ENCODE assay signal across 24 cellular contexts in the genomic region with DNA sequence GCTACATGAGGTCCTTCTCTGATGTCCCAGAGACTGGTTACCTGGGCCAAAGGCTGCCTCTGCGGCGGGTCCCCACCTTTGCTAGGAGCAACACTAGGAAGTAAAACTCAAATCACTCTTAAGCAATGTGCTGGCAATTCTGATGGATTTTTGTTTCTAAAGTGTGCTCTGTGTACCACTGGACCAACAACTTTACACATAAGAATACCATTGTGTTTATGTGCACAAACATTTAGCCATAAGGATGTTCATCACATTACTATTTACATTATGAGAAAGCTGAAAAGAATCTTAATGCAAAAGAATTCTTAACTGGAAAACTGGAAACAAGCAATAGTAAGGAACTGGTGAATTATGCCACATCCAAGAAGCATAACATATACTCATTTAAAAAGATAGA. TPM values are rescaled to one million over a fixed set of nuclear protein-coding genes. Genes with fewer than 3 reads are reported as not detected.
DNase-seq lines count a peak whose midpoint lies in the region; ATAC-seq and TF ChIP-seq lines count a peak whose summit lies in the region.
"Had no signal": no experiment of that assay in that cellular context is flagged by ENCODE, and none has a peak within 500 bp of the region (broad histone marks: within the 10 kb centered on the region; RNA-seq: fewer than 3 reads in every experiment).

No MANE protein-coding gene starts in this region.

- ATAC-seq in GM21825 (IDR thresholded peaks at IDR 0.05; ENCODE audit: unreplicated experiment): no peak
- ATAC-seq in HG03457 (IDR thresholded peaks at IDR 0.05; ENCODE audit: unreplicated experiment): no peak
- ATAC-seq: Right ventricle myocardium inferior, SK-N-SH treated with all-trans-retinoic acid at 6 μM for 48 hours had no signal

- peak overlapping the region; percentile 4 for H3K4ac ChIP-seq in trophoblast cell (ENCODE audit: low read depth, low read length)

- no peak overlapping the region for H2AK5ac ChIP-seq in trophoblast cell (ENCODE audit: low read length)

- H3K4me1 ChIP-seq in trophoblast cell (ENCODE audit: control insufficient read depth in 1 of 2, insufficient read depth in 2 of 2, low read length in 2 of 2): peaks cover 8 to 11% of the 10 kb centered on the region in 2 experiments
- H3K4me1 ChIP-seq: HAP-1 had no signal

- no peak overlapping the region for H3K23ac ChIP-seq in trophoblast cell (ENCODE audit: low read length)

- H2AFZ ChIP-seq in trophoblast cell (ENCODE audit: insufficient read depth, low read length, poor library complexity): no peak overlapping the region
- H2AFZ ChIP-seq: PC-9 had no signal

- no peak overlapping the region for H4K12ac ChIP-seq in trophoblast cell (ENCODE audit: low read depth, low read length)

- H3K4me2 ChIP-seq in trophoblast cell (ENCODE audit: low read length): no peak overlapping the region
- H3K4me2 ChIP-seq: BLaER1 treated with 17β-estradiol and CSF1 and Interleukin-3, amounts not matched to agents 10 nM and 100 nM; PC-9 had no signal

- POLR2A ChIA-PET in AG04450 (lab: Yijun Ruan, JAX): no interaction called here

- peaks cover 43% of the 10 kb centered on the region for H3K4me1 Mint-ChIP-seq in HFFc6 (ENCODE audit: low read depth)

- no peak overlapping the region for H2BK120ac ChIP-seq in trophoblast cell (ENCODE audit: insufficient read depth, low read length, poor library complexity)

- CTCF ChIA-PET in AG04450 (lab: Charles Lee): interaction anchor here (0.9 kb wide), 1 partner anchor 122 kb away, joined by 3 read pairs; no protein-coding TSS in a partner anchor

- H3K18ac ChIP-seq in trophoblast cell (ENCODE audit: low read length): no peak overlapping the region

- H3K36me3 ChIP-seq in trophoblast cell (ENCODE audit: control insufficient read depth in 1 of 2, insufficient read depth in 2 of 2, low read length in 2 of 2): peaks cover 16 to 22% of the 10 kb centered on the region in 2 experiments

- H3K27me3 ChIP-seq in AG04450 (ENCODE audit: control insufficient read depth, insufficient read depth, low read length) (no peaks in the 10 kb centered on the region), trophoblast cell (ENCODE audit: insufficient read depth, low read length) (no peaks in the 10 kb centered on the region)
- H3K27me3 ChIP-seq: BLaER1 treated with 17β-estradiol and CSF1 and Interleukin-3, amounts not matched to agents 10 nM and 100 nM; SJCRH30 had no signal

- H3K4me3 Mint-ChIP-seq in HFFc6: no peak overlapping the region
- H3K4me3 Mint-ChIP-seq: CD4-positive, alpha-beta T cell had no signal

- no peak overlapping the region for H4K8ac ChIP-seq in trophoblast cell (ENCODE audit: low read depth, low read length)

- no peaks in the 10 kb centered on the region for H3K79me1 ChIP-seq in trophoblast cell (ENCODE audit: low read length)

- no peak overlapping the region for H2BK12ac ChIP-seq in trophoblast cell (ENCODE audit: low read length)

- H3K9ac ChIP-seq in trophoblast cell (ENCODE audit: low read length): no peak overlapping the region
- H3K9ac ChIP-seq: BLaER1 treated with 17β-estradiol and CSF1 and Interleukin-3, amounts not matched to agents 10 nM and 100 nM had no signal

- no peak overlapping the region for H3K14ac ChIP-seq in trophoblast cell (ENCODE audit: low read length)

- no peak for TF ChIP-seq CTCF in AG04450 (IDR thresholded peaks at IDR 0.05; ENCODE audit: low read depth, low read length)
- TF ChIP-seq CTCF in HFFc6 (IDR thresholded peaks at IDR 0.05): no peak

- no peak overlapping the region for H2BK5ac ChIP-seq in trophoblast cell (ENCODE audit: low read depth, low read length, poor library complexity)

- H3K4me3 ChIP-seq in AG04450 (ENCODE audit: low read depth, low read length) (no peak overlapping the region), trophoblast cell (ENCODE audit: low read depth, low read length) (no peak overlapping the region)
- H3K4me3 ChIP-seq: BLaER1 treated with 17β-estradiol and CSF1 and Interleukin-3, amounts not matched to agents 10 nM and 100 nM; HAP-1; PC-9; SJCRH30 had no signal

- H3K9me3 ChIP-seq in AG04450 (ENCODE audit: control insufficient read depth, insufficient read depth, low read length) (no peaks in the 10 kb centered on the region), trophoblast cell (ENCODE audit: insufficient read depth, low read depth, low read length) (peaks cover 4% of the 10 kb centered on the region)
- H3K9me3 ChIP-seq: BLaER1 treated with 17β-estradiol and CSF1 and Interleukin-3, amounts not matched to agents 10 nM and 100 nM; HAP-1; SJCRH30 had no signal

- H3K27me3 Mint-ChIP-seq in HFFc6 (ENCODE audit: insufficient read depth): no peaks in the 10 kb centered on the region; the same call in 1 of the 2 replicates
- H3K27me3 Mint-ChIP-seq: CD4-positive, alpha-beta T cell had no signal

- H3K36me3 Mint-ChIP-seq in HFFc6 (ENCODE audit: low read depth): peaks cover 15% of the 10 kb centered on the region; the same call in 1 of the 2 replicates

- no CpG with 5 or more reads among the region's 2 CpGs for WGBS in trophoblast cell (ENCODE audit: extremely low coverage, insufficient coverage, insufficient read length)

- DNase-seq in AG04450 (ENCODE audit: low read depth, low spot score): peak; percentile 23
- DNase-seq in HFFc6: peak; percentile 16
- DNase-seq in fibroblast of gingiva (ENCODE audit: low read depth): peak; percentile 16
- peak in 1 of 2 donors; percentile 41 for DNase-seq in trophoblast cell
- no peak for DNase-seq in stimulated activated naive CD4-positive, alpha-beta T cell treated with Interleukin-2 at 50 U/mL for 16 hours (lab: John Stamatoyannopoulos, UW)
- DNase-seq: AML-193; CD4-positive, alpha-beta T cell; GOT3; Kasumi-1; NCI-H1105; NCI-H1436 treated with DMSO at 0.1 percent for 48 hours; NCI-H187 treated with DMSO at 0.1 percent for 48 hours; NCI-H2171 treated with DMSO at 0.1 percent for 48 hours; NCI-H345; NCI-H524; NCI-H774; SJCRH30 had no signal

- H3K9me3 Mint-ChIP-seq in HFFc6: no peaks in the 10 kb centered on the region
- H3K9me3 Mint-ChIP-seq: CD4-positive, alpha-beta T cell had no signal

- H3K27ac ChIP-seq in AG04450 (ENCODE audit: low read depth, low read length) (peak overlapping the region; percentile 39), trophoblast cell (ENCODE audit: low read depth, low read length) (no peak overlapping the region)
- H3K27ac ChIP-seq: BLaER1 treated with 17β-estradiol and CSF1 and Interleukin-3, amounts not matched to agents 10 nM and 100 nM; PC-9; SJCRH30 had no signal

- H3K27ac Mint-ChIP-seq in HFFc6: no peak overlapping the region; the same call in 1 of the 2 replicates

- peaks cover 6% of the 10 kb centered on the region for H3K79me2 ChIP-seq in trophoblast cell (ENCODE audit: control insufficient read depth, insufficient read depth, low read length, poor library complexity)

- no peak overlapping the region for H4K91ac ChIP-seq in trophoblast cell (ENCODE audit: low read depth, low read length)

RNA-seq across cellular contexts. Expression of a gene that starts 38.6 kb away (rescaled TPM):
- polyA plus RNA-seq in AG04450 (2011; rRNA removed): 33.8 and 34.3 TPM in 2 replicates
- polyA minus RNA-seq in AG04450 (2011; rRNA and poly(A)+ RNA removed): 19.6 and 21.8 TPM in 2 replicates
- total RNA-seq in HFFc6 (2021; fragmentation: NEBNext Ultra II Directional; extraction: Animal tissue kit (Norgen Biotek cat#: 25700)): 10 to 100 TPM; 42.3 to 72.2 (median 58.1) TPM
- 137 and 143 TPM in 2 replicates for polyA plus RNA-seq in trophoblast cell (2013)
